Comparison of ENCODE assay signal across 11 cellular contexts in genomic region chr10:69684020-69684980, GRCh38. TPM values are rescaled to one million over a fixed set of nuclear protein-coding genes. Genes with fewer than 3 reads are reported as not detected.
DNase-seq lines count a peak whose midpoint lies in the region; ATAC-seq and TF ChIP-seq lines count a peak whose summit lies in the region.
"Had no signal": no experiment of that assay in that cellular context is flagged by ENCODE, and none has a peak within 500 bp of the region (broad histone marks: within the 10 kb centered on the region; RNA-seq: fewer than 3 reads in every experiment).

No MANE protein-coding gene starts in this region.

- H2AFZ ChIP-seq in ACC112 (ENCODE audit: low read length, unreplicated experiment) (no peak overlapping the region), osteoblast (ENCODE audit: low read length) (no peak overlapping the region)

- H3K4me2 ChIP-seq in osteoblast (ENCODE audit: insufficient read depth, low read length), result no peak overlapping the region
- H3K4me2 ChIP-seq: A549 had no signal

- H3K4me1 ChIP-seq in ACC112 (ENCODE audit: control insufficient read depth, insufficient read depth, low read length, unreplicated experiment), result peaks cover 22% of the 10 kb centered on the region
- H3K4me1 ChIP-seq in ascending aorta, result peaks cover 5 to 21% of the 10 kb centered on the region in 2 donors
- peaks cover 0 to 35% (median 14%) of the 10 kb centered on the region in 12 donors for H3K4me1 ChIP-seq in heart left ventricle
- no peaks in the 10 kb centered on the region for H3K4me1 ChIP-seq in osteoblast (ENCODE audit: insufficient read depth, low read length)
- H3K4me1 ChIP-seq: A549 had no signal

- H3K27me3 ChIP-seq in ACC112 (ENCODE audit: insufficient read depth, low read length) (peaks cover 56% of the 10 kb centered on the region), ascending aorta (no peaks in the 10 kb centered on the region), heart left ventricle (peaks cover 0 to 8% (median 0%) of the 10 kb centered on the region in 9 donors), osteoblast (ENCODE audit: insufficient read depth, low read length) (peaks cover 54% of the 10 kb centered on the region)

- peak overlapping the region; percentile 62 for H3K27ac ChIP-seq in ACC112 (ENCODE audit: low read depth, low read length)
- H3K27ac ChIP-seq in ascending aorta, result peak overlapping the region; percentile 55 to 66
- H3K27ac ChIP-seq in heart left ventricle, result peak overlapping the region in 5 of 12 donors; percentile 21 to 68 (median 52)
- no peak overlapping the region for H3K27ac ChIP-seq in osteoblast (ENCODE audit: low read depth, low read length)
- H3K27ac ChIP-seq: A549, HL-60 had no signal

- no peak overlapping the region for H3K4me3 ChIP-seq in ACC112 (ENCODE audit: low read depth, low read length)
- H3K4me3 ChIP-seq in ascending aorta, result no peak overlapping the region
- no peak overlapping the region for H3K4me3 ChIP-seq in heart left ventricle
- no peak overlapping the region for H3K4me3 ChIP-seq in osteoblast (ENCODE audit: insufficient read depth, low read length)
- H3K4me3 ChIP-seq: A549 had no signal

- WGBS in heart left ventricle, 4 donors, result 44 to 55% (median 49%) methylated on average over 17 of the region's 17 CpGs

- H4K20me1 ChIP-seq in osteoblast (ENCODE audit: insufficient read depth, low read length), result no peaks in the 10 kb centered on the region

- ATAC-seq in heart left ventricle, result peak; percentile 39 to 78 (median 73)

- TF ChIP-seq POLR2A in heart left ventricle (IDR thresholded peaks at IDR 0.05), result no peak

- H3K79me2 ChIP-seq in ACC112 (ENCODE audit: control insufficient read depth, insufficient read depth, low read length, unreplicated experiment), result no peaks in the 10 kb centered on the region
- no peaks in the 10 kb centered on the region for H3K79me2 ChIP-seq in osteoblast (ENCODE audit: insufficient read depth, low read length)

- peak in 1 of 2 donors; percentile 72 for DNase-seq in ascending aorta (ENCODE audit: low spot score in 2 of 2)
- DNase-seq in heart left ventricle, result peak; percentile 29 to 71 (median 56)
- DNase-seq in osteoblast (ENCODE audit: insufficient read length, low spot score, missing footprints), result peak; percentile 83
- no peak for DNase-seq in activated T-cell treated with anti-CD3 and anti-CD28 coated beads, Interleukin-2, amount 50 U/mL, for 1 hour
- no peak for DNase-seq in T-helper 2 cell
- DNase-seq in DMS53 treated with DMSO at 0.1 percent for 48 hours (lab: John Stamatoyannopoulos, UW; ENCODE audit: unreplicated experiment), result no peak
- no peak for DNase-seq in nucleus accumbens (lab: John Stamatoyannopoulos, UW)
- DNase-seq: NCI-H2107 had no signal

- H3K9me3 ChIP-seq in ascending aorta (no peaks in the 10 kb centered on the region), heart left ventricle (no peaks in the 10 kb centered on the region), osteoblast (ENCODE audit: low read depth, low read length) (no peaks in the 10 kb centered on the region)
- H3K9me3 ChIP-seq: A549 had no signal

- TF ChIP-seq CTCF in ascending aorta (IDR thresholded peaks at IDR 0.05) (no peak), heart left ventricle (IDR thresholded peaks at IDR 0.05) (no peak), osteoblast (IDR thresholded peaks at IDR 0.05; ENCODE audit: extremely low read depth, low read depth, low read length) (no peak)

- intact Hi-C loops in ascending aorta (cut with DNase I), result no loop called here
- intact Hi-C loops in heart left ventricle (cut with DNase I), result no loop called here

- H3K36me3 ChIP-seq in ACC112 (ENCODE audit: insufficient read depth, low read length) (no peaks in the 10 kb centered on the region), ascending aorta (no peaks in the 10 kb centered on the region), heart left ventricle (no peaks in the 10 kb centered on the region), osteoblast (ENCODE audit: insufficient read depth, low read length) (no peaks in the 10 kb centered on the region)

RNA-seq across cellular contexts. Expression of gene FAM241B, which starts 54.3 kb away (rescaled TPM):
- total RNA-seq in ascending aorta, result not detected
- 1 to 10 TPM in 7 of 9 donors, under 1 TPM in 2; 0.64 to 7.8 (median 4.5) TPM for total RNA-seq in heart left ventricle
- polyA plus RNA-seq in heart left ventricle, result 1 to 10 TPM; 2.7 to 5.3 TPM
- total RNA-seq in osteoblast, result 0.36 TPM in 1 of 2 replicates, not detected in the other

Comparison
In these comparisons a context has a peak if more than half of its experiments do, and no peak if none do; other contexts are left out.
1. DNase-seq: peak in heart left ventricle (5 of 5) and osteoblast (single experiment); none in activated T-cell treated with anti-CD3 and anti-CD28 coated beads, Interleukin-2, amount 50 U/mL, for 1 hour (single experiment), T-helper 2 cell (0 of 5), DMS53 treated with DMSO at 0.1 percent for 48 hours (single experiment) and nucleus accumbens (0 of 56).